Comparison of ENCODE assay signal across 14 cellular contexts in the genomic region with DNA sequence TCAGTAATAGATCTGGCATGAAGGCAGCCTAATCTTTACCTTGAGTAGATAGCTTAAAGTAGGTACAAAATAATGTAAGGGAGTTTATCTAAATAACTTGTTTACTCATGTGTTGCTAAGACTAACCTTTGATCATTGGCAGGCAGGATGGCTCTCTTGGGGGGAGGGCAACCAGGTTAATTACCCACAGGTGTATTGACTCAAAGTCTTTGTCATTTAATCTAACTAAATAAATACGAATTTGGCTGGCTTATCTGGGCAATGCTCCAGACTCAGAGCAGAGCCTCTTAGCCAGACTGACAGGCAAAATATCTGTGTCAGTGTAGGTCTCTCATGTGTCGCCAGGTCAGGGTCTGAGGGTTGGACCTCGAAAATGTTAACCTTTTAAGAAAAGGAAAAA.
DNase-seq lines count a peak whose midpoint lies in the region; ATAC-seq and TF ChIP-seq lines count a peak whose summit lies in the region.
"Had no signal": no experiment of that assay in that cellular context is flagged by ENCODE, and none has a peak within 500 bp of the region (broad histone marks: within the 10 kb centered on the region; RNA-seq: fewer than 3 reads in every experiment).

No MANE protein-coding gene starts in this region.

- POLR2A ChIA-PET in OCI-LY7 (lab: Charles Lee) = interaction anchor here (0.7 kb wide), 1 partner anchor 304 kb away, joined by 3 read pairs; no protein-coding TSS in a partner anchor
- POLR2A ChIA-PET in A673 (lab: Charles Lee; ENCODE audit: low non-redundant PET) = interaction anchor here (0.6 kb wide), 1 partner anchor 304 kb away, joined by 3 read pairs; no protein-coding TSS in a partner anchor
- POLR2A ChIA-PET in PC-9 (lab: Charles Lee; ENCODE audit: unreplicated experiment) = no interaction called here

- H3K4me3 ChIP-seq in OCI-LY7 (ENCODE audit: low read depth, low read length, poor library complexity, severe bottlenecking) (no peak overlapping the region), A673 (ENCODE audit: low read depth, low read length, poor library complexity, severe bottlenecking) (no peak overlapping the region), PC-9 (no peak overlapping the region)
- H3K4me3 ChIP-seq: thyroid gland had no signal

- H3K4me1 ChIP-seq in OCI-LY7 (ENCODE audit: insufficient read depth, low read length, poor library complexity, severe bottlenecking) (no peaks in the 10 kb centered on the region), A673 (ENCODE audit: insufficient read depth, low read length, poor library complexity, severe bottlenecking) (no peaks in the 10 kb centered on the region), PC-9 (replicated peaks; ENCODE audit: insufficient read depth) (no peaks in the 10 kb centered on the region)
- H3K4me1 ChIP-seq: foreskin keratinocyte, thyroid gland had no signal

- peak; percentile 78 for DNase-seq in DMS53 (lab: John Stamatoyannopoulos, UW)
- peak; percentile 80 for DNase-seq in NCI-H1436 treated with DMSO at 0.1 percent for 48 hours (lab: John Stamatoyannopoulos, UW)
- DNase-seq in NCI-H748 treated with DMSO at 0.1 percent for 48 hours (lab: John Stamatoyannopoulos, UW) = peak; percentile 92
- peak; percentile 88 for DNase-seq in left lobe of liver (ENCODE audit: low spot score)
- DNase-seq in OCI-LY7 (ENCODE audit: low spot score) = no peak
- DNase-seq in A673 (ENCODE audit: low spot score) = no peak
- DNase-seq in PC-9 = no peak
- DNase-seq: activated CD4-positive, alpha-beta T cell treated with anti-CD3 and anti-CD28 coated beads for 48 hours; activated T-cell treated with anti-CD3 and anti-CD28 coated beads, Interleukin-2, amount 50 U/mL, for 48 hours; foreskin keratinocyte; T-helper 9 cell had no signal

- no peaks in the 10 kb centered on the region for H3F3A ChIP-seq in PC-9 (ENCODE audit: insufficient read depth, low read depth)

- H3K9me2 ChIP-seq in OCI-LY7 (ENCODE audit: insufficient read depth, low read length) = no peaks in the 10 kb centered on the region; the same call in 1 of the 2 replicates
- no peaks in the 10 kb centered on the region for H3K9me2 ChIP-seq in PC-9 (ENCODE audit: insufficient read depth)

- H2AFZ ChIP-seq in OCI-LY7 (ENCODE audit: low read length) = no peak overlapping the region
- H2AFZ ChIP-seq in PC-9 = no peak overlapping the region

- H3K36me3 ChIP-seq in OCI-LY7 (ENCODE audit: insufficient read depth, low read length) (no peaks in the 10 kb centered on the region), A673 (ENCODE audit: insufficient read depth, low read length, poor library complexity, severe bottlenecking) (no peaks in the 10 kb centered on the region), PC-9 (ENCODE audit: low read depth) (no peaks in the 10 kb centered on the region)
- H3K36me3 ChIP-seq: thyroid gland had no signal

- CTCF ChIA-PET in OCI-LY7 (lab: Charles Lee; ENCODE audit: unreplicated experiment) (no interaction called here), A673 (lab: Charles Lee) (no interaction called here), PC-9 (lab: Charles Lee) (no interaction called here)

- intact Hi-C loops in OCI-LY7 (cut with micrococcal nuclease; ENCODE audit: unreplicated experiment) = no loop called here
- intact Hi-C loops in A673 (cut with micrococcal nuclease; ENCODE audit: unreplicated experiment) = no loop called here
- intact Hi-C loops in PC-9 (cut with micrococcal nuclease; ENCODE audit: unreplicated experiment) = no loop called here

- H3K27ac ChIP-seq in OCI-LY7 (ENCODE audit: low read depth, low read length, poor library complexity, severe bottlenecking) = no peak overlapping the region
- H3K27ac ChIP-seq in A673 (ENCODE audit: low read depth, low read length, poor library complexity, severe bottlenecking) = no peak overlapping the region
- H3K27ac ChIP-seq in PC-9 = no peak overlapping the region
- H3K27ac ChIP-seq: foreskin keratinocyte, thyroid gland had no signal

- H3K27me3 ChIP-seq in A673 (replicated peaks; ENCODE audit: insufficient read depth, low read depth, low read length, poor library complexity) (no peaks in the 10 kb centered on the region), PC-9 (ENCODE audit: insufficient read depth, low read depth) (no peaks in the 10 kb centered on the region)
- H3K27me3 ChIP-seq: foreskin keratinocyte, thyroid gland had no signal

- ATAC-seq in left lobe of liver (peak; percentile 97), GM18873 (IDR thresholded peaks at IDR 0.05; ENCODE audit: low FRiP score, unreplicated experiment) (no peak)
- ATAC-seq: foreskin keratinocyte, Right ventricle myocardium inferior had no signal

- H3K9me3 ChIP-seq in OCI-LY7 (ENCODE audit: low read length) = no peaks in the 10 kb centered on the region
- no peaks in the 10 kb centered on the region for H3K9me3 ChIP-seq in A673 (ENCODE audit: low read depth, low read length, poor library complexity, severe bottlenecking)
- H3K9me3 ChIP-seq in PC-9 (ENCODE audit: insufficient read depth, low read depth) = no peaks in the 10 kb centered on the region
- H3K9me3 ChIP-seq: thyroid gland had no signal

- BruUV-seq in OCI-LY7 (replicated peaks; lab: Mats Ljungman, UMichigan) (no TSS peak), A673 (replicated peaks; lab: Mats Ljungman, UMichigan) (no TSS peak), PC-9 (replicated peaks; lab: Mats Ljungman, UMichigan) (no TSS peak)

- H4K20me1 ChIP-seq in OCI-LY7 (ENCODE audit: insufficient read depth, low read length) (no peaks in the 10 kb centered on the region), PC-9 (ENCODE audit: insufficient read depth) (no peaks in the 10 kb centered on the region)

- no peak overlapping the region for H3K4me2 ChIP-seq in OCI-LY7 (ENCODE audit: low read length)
- no peak overlapping the region for H3K4me2 ChIP-seq in PC-9

- TF ChIP-seq CTCF in OCI-LY7 (conservative IDR thresholded peaks at IDR 0.05; ENCODE audit: low read length) (no peak), A673 (conservative IDR thresholded peaks at IDR 0.05; ENCODE audit: low read depth, low read length) (no peak), PC-9 (conservative IDR thresholded peaks at IDR 0.05) (no peak)

- H3K79me2 ChIP-seq in OCI-LY7 (ENCODE audit: insufficient read depth, low read depth, low read length) (no peaks in the 10 kb centered on the region), PC-9 (ENCODE audit: low read depth) (no peaks in the 10 kb centered on the region)

Comparison
In these comparisons a context has a peak if more than half of its experiments do, and no peak if none do; other contexts are left out.
1. DNase-seq: peak in DMS53 (single experiment), NCI-H1436 treated with DMSO at 0.1 percent for 48 hours (single experiment), NCI-H748 treated with DMSO at 0.1 percent for 48 hours (single experiment) and left lobe of liver (single experiment); none in OCI-LY7 (single experiment), A673 (single experiment) and PC-9 (0 of 2).